Comparison of ENCODE assay signal across 9 cellular contexts in genomic region chr10:50310560-50311174, GRCh38. TPM values are rescaled to one million over a fixed set of nuclear protein-coding genes. Genes with fewer than 3 reads are reported as not detected.
DNase-seq lines count a peak whose midpoint lies in the region; ATAC-seq and TF ChIP-seq lines count a peak whose summit lies in the region.
"Had no signal": no experiment of that assay in that cellular context is flagged by ENCODE, and none has a peak within 500 bp of the region (broad histone marks: within the 10 kb centered on the region; RNA-seq: fewer than 3 reads in every experiment).

No MANE protein-coding gene starts in this region.

- H2BK12ac ChIP-seq in mesenchymal stem cell (ENCODE audit: low read length in 2 of 2): no peak overlapping the region

- H3K18ac ChIP-seq in mesenchymal stem cell (ENCODE audit: low read depth in 1 of 2, low read length in 2 of 2): peak overlapping the region in 1 of 2 experiments; percentile 21

- H2BK120ac ChIP-seq in mesenchymal stem cell (ENCODE audit: low read depth, low read length): no peak overlapping the region

- no peak overlapping the region for H2BK15ac ChIP-seq in mesenchymal stem cell (ENCODE audit: low read depth, poor library complexity, severe bottlenecking)

- peak; percentile 42 for TF ChIP-seq CTCF in colonic mucosa (IDR thresholded peaks at IDR 0.05)

- ATAC-seq in GM21390 (IDR thresholded peaks at IDR 0.05; ENCODE audit: unreplicated experiment): peak; percentile 80

- H3K27ac ChIP-seq in colonic mucosa (no peak overlapping the region), mesenchymal stem cell (ENCODE audit: low read length, poor library complexity, severe bottlenecking) (no peak overlapping the region)
- H3K27ac ChIP-seq: SJSA1 had no signal

- H3K4me1 ChIP-seq in colonic mucosa (no peaks in the 10 kb centered on the region), mesenchymal stem cell (ENCODE audit: control insufficient read depth, insufficient read depth, low read depth, low read length) (no peaks in the 10 kb centered on the region)

- H2BK5ac ChIP-seq in mesenchymal stem cell (ENCODE audit: low read depth, low read length, poor library complexity, severe bottlenecking): no peak overlapping the region

- H3K9ac ChIP-seq in colonic mucosa (ENCODE audit: low read depth in 2 of 2, low read length in 2 of 2) (no peak overlapping the region), mesenchymal stem cell (ENCODE audit: low read length) (no peak overlapping the region)

- DNase-seq in ELR (ENCODE audit: low read depth) (peak; percentile 55), NAMALWA (ENCODE audit: low spot score) (peak; percentile 57), colonic mucosa (peak; percentile 41), hypothalamus (lab: John Stamatoyannopoulos, UW) (no peak), NCI-H510A treated with DMSO at 0.1 percent for 48 hours (lab: John Stamatoyannopoulos, UW) (no peak), mesenchymal stem cell (no peak)
- DNase-seq in stimulated activated CD4-positive, alpha-beta T cell treated with anti-CD3 and anti-CD28 coated beads, Interleukin-15, amount 100 ng/mL, for 24 hours: peak; percentile 48

- H3K27me3 ChIP-seq in colonic mucosa (no peaks in the 10 kb centered on the region), mesenchymal stem cell (ENCODE audit: control insufficient read depth in 1 of 2, insufficient read depth in 1 of 2, low read length in 2 of 2) (no peaks in the 10 kb centered on the region)
- H3K27me3 ChIP-seq: SJSA1 had no signal

- no peak overlapping the region for H4K8ac ChIP-seq in mesenchymal stem cell (ENCODE audit: low read length)

- no peak overlapping the region for H4K91ac ChIP-seq in mesenchymal stem cell (ENCODE audit: low read length)

- H3K36me3 ChIP-seq in colonic mucosa: no peaks in the 10 kb centered on the region
- peaks cover 10 to 55% of the 10 kb centered on the region in 2 experiments for H3K36me3 ChIP-seq in mesenchymal stem cell (ENCODE audit: control insufficient read depth in 1 of 2, insufficient read depth in 2 of 2, low read depth in 1 of 2, low read length in 2 of 2)

- peaks cover 9% of the 10 kb centered on the region for H3K79me1 ChIP-seq in mesenchymal stem cell (replicated peaks; ENCODE audit: low read length, poor library complexity, severe bottlenecking)

- H3K14ac ChIP-seq in mesenchymal stem cell (ENCODE audit: low read length in 2 of 2): no peak overlapping the region

- WGBS in mesenchymal stem cell: 92% methylated on average over 3 of the region's 4 CpGs

- H3K9me3 ChIP-seq in colonic mucosa: no peaks in the 10 kb centered on the region
- peaks cover 16% of the 10 kb centered on the region for H3K9me3 ChIP-seq in mesenchymal stem cell (ENCODE audit: control insufficient read depth, low read length)

- intact Hi-C loops in colonic mucosa (cut with DNase I): no loop called here

- H3K4me2 ChIP-seq in mesenchymal stem cell (ENCODE audit: low read length, poor library complexity, severe bottlenecking): no peak overlapping the region

- no peak overlapping the region for H3K4ac ChIP-seq in mesenchymal stem cell (ENCODE audit: low read depth in 1 of 2, low read length in 2 of 2)

- no peak overlapping the region for H2AFZ ChIP-seq in mesenchymal stem cell (ENCODE audit: low read depth, low read length)

- peak overlapping the region in 1 of 2 experiments; percentile 51 for H3K23ac ChIP-seq in mesenchymal stem cell (ENCODE audit: low read length in 2 of 2)

- no peak overlapping the region for H3K4me3 ChIP-seq in colonic mucosa
- H3K4me3 ChIP-seq in mesenchymal stem cell (ENCODE audit: insufficient read depth in 1 of 2, low read depth in 1 of 2, low read length in 2 of 2): no peak overlapping the region
- H3K4me3 ChIP-seq: SJSA1 had no signal

- H2AK5ac ChIP-seq in mesenchymal stem cell (ENCODE audit: low read length, severe bottlenecking): no peak overlapping the region

RNA-seq across cellular contexts. Expression of gene ASAH2, which starts 59.4 kb away (rescaled TPM):
- 1 to 10 TPM; 3.9 to 5.0 TPM for total RNA-seq in colonic mucosa
- polyA plus RNA-seq in mesenchymal stem cell (2013, experiment 1 of 2): 2.0 TPM
- 1.7 TPM for polyA plus RNA-seq in mesenchymal stem cell (2013, experiment 2 of 2)

Comparison
In these comparisons a context has a peak if more than half of its experiments do, and no peak if none do; other contexts are left out.
1. DNase-seq: peak in ELR (single experiment), NAMALWA (single experiment), colonic mucosa (single experiment) and stimulated activated CD4-positive, alpha-beta T cell treated with anti-CD3 and anti-CD28 coated beads, Interleukin-15, amount 100 ng/mL, for 24 hours (single experiment); none in hypothalamus (0 of 51), NCI-H510A treated with DMSO at 0.1 percent for 48 hours (single experiment) and mesenchymal stem cell (single experiment).